6 cellular contexts compared by ENCODE assay signal in genomic region chr17:75105269-75106080, GRCh38. TPM values are rescaled to one million over a fixed set of nuclear protein-coding genes. Genes with fewer than 3 reads are reported as not detected.
DNase-seq lines count a peak whose midpoint lies in the region; ATAC-seq, FAIRE-seq and TF ChIP-seq lines count a peak whose summit lies in the region.

No MANE protein-coding gene starts in this region.

- H3K27me3 ChIP-seq in RWPE2 (ENCODE audit: insufficient read depth, poor library complexity, severe bottlenecking) (no peaks in the 10 kb centered on the region), left ventricle myocardium inferior (ENCODE audit: low read depth) (no peaks in the 10 kb centered on the region)

- POLR2A ChIA-PET in A549 (lab: Yijun Ruan, JAX): interaction anchor here (0.6 to 5.4 kb wide), 7 partner anchors 9 to 93 kb away, joined by 3 to 35 read pairs (median 4); partner anchors contain the start of genes KCTD2, MRPL58 and SLC16A5

- no peak overlapping the region for H3K4me2 ChIP-seq in A549

- H3K36me3 ChIP-seq in RWPE2 (ENCODE audit: low read depth) (peaks cover 3% of the 10 kb centered on the region), left ventricle myocardium inferior (peaks cover 3% of the 10 kb centered on the region)

- no peaks in the 10 kb centered on the region for H3K9me3 ChIP-seq in A549
- no peaks in the 10 kb centered on the region for H3K9me3 ChIP-seq in RWPE2 (ENCODE audit: severe bottlenecking)
- H3K9me3 ChIP-seq in left ventricle myocardium inferior (replicated peaks): no peaks in the 10 kb centered on the region

- intact Hi-C loops in left ventricle myocardium inferior (cut with micrococcal nuclease): no loop called here

- no peak for TF ChIP-seq EP300 in A549 (IDR thresholded peaks at IDR 0.05)

- H3K27ac ChIP-seq in A549 (0 out of 6 replicates have a peak overlapping the region, but pooled peaks of 1 of the 2 experiments have one; percentile 7), RWPE2 (ENCODE audit: poor library complexity, severe bottlenecking) (no peak overlapping the region), left ventricle myocardium inferior (replicated peaks) (no peak overlapping the region)

- TF ChIP-seq CTCF in A549 (IDR thresholded peaks at IDR 0.05) (peak; percentile 58), GM20000 (IDR thresholded peaks at IDR 0.05; ENCODE audit: extremely low read depth, missing control alignments) (peak; percentile 63), RWPE2 (IDR thresholded peaks at IDR 0.05; ENCODE audit: poor library complexity, severe bottlenecking) (peak; percentile 73), left ventricle myocardium inferior (IDR thresholded peaks at IDR 0.05; ENCODE audit: borderline replicate concordance) (peak; percentile 78)

- peak; percentile 28 for FAIRE-seq in A549 (lab: Jason Lieb, UNC)

- no peak for TF ChIP-seq POLR2A in A549 (IDR thresholded peaks at IDR 0.05; ENCODE audit: low read length)

- ATAC-seq in A549 (peak; percentile 76 to 79), RWPE2 (ENCODE audit: low read depth) (peak; percentile 75), HG03521 (IDR thresholded peaks at IDR 0.05; ENCODE audit: unreplicated experiment) (no peak), GM18519 (IDR thresholded peaks at IDR 0.05; ENCODE audit: low FRiP score, unreplicated experiment) (no peak)

- H3K4me1 ChIP-seq in A549 (peaks cover 18% of the 10 kb centered on the region), RWPE2 (ENCODE audit: insufficient read depth, poor library complexity, severe bottlenecking) (no peaks in the 10 kb centered on the region), left ventricle myocardium inferior (peaks cover 30% of the 10 kb centered on the region)

- TF ChIP-seq RAD21 in A549 (conservative IDR thresholded peaks at IDR 0.05 in 1 of 2, IDR thresholded peaks at IDR 0.05 in 1 of 2): peak; percentile 66 to 74

- no peak overlapping the region for H3K4me3 ChIP-seq in A549
- no peak overlapping the region for H3K4me3 ChIP-seq in RWPE2 (ENCODE audit: severe bottlenecking)
- H3K4me3 ChIP-seq in left ventricle myocardium inferior: no peak overlapping the region

- CTCF ChIA-PET in A549 (lab: Yijun Ruan, JAX): interaction anchor here (0.7 to 81.8 kb wide), 31 partner anchors 16 to 233 kb away, joined by 3 to 3429 read pairs (median 5); partner anchors contain the start of genes ARMC7, ATP5PD, KCTD2 and MRPL58

- 44% methylated on average over 15 of the region's 15 CpGs for WGBS in A549 (ENCODE audit: missing lambda C conversion rate)

- DNase-seq in A549 (ENCODE audit: low read depth in 1 of 2, low spot score in 1 of 2) (peak; percentile 84 to 90), GM20000 (ENCODE audit: low spot score) (peak; percentile 75), RWPE2 (ENCODE audit: low spot score) (no peak), left ventricle myocardium inferior (no peak)

TF ChIP-seq in A549, 52 proteins besides CTCF, POLR2A, EP300 and RAD21:
- TF ChIP-seq POLR2AphosphoS2 (conservative IDR thresholded peaks at IDR 0.05; ENCODE audit: low read length) (no peak), GATA3 (IDR thresholded peaks at IDR 0.05; ENCODE audit: borderline replicate concordance) (peak; percentile 54), SMC3 (IDR thresholded peaks at IDR 0.05) (peak; percentile 71), JUN (IDR thresholded peaks at IDR 0.05) (no peak), MAX (IDR thresholded peaks at IDR 0.05) (peak; percentile 52), PBX3 (IDR thresholded peaks at IDR 0.05) (peak; percentile 28; the same call in 1 of the 2 replicates), E2F6 (IDR thresholded peaks at IDR 0.05; ENCODE audit: borderline replicate concordance, low read depth) (peak; percentile 40; the same call in 1 of the 2 replicates)

RNA-seq across cellular contexts. Expression of gene ARMC7, which starts 4.3 kb away (rescaled TPM):
- polyA plus RNA-seq in A549 (2011; rRNA removed) (8.5 and 9.5 TPM in 2 replicates), A549 (2017; fragmentation: RNase III; extraction: RNeasy Plus Mini Kit Qiagen cat#74134 plus additional on column Dnase treatment) (11.3 to 13.1 TPM (median 12.6 TPM) in 3 replicates)
- polyA plus RNA-seq in A549 (2012; cell fraction: cytosol; rRNA removed): 11.0 and 13.2 TPM in 2 replicates
- polyA plus RNA-seq in A549 (2012; cell fraction: nucleus; rRNA removed): 16.6 and 18.3 TPM in 2 replicates
- polyA minus RNA-seq in A549 (2011; rRNA and poly(A)+ RNA removed): 14.3 and 15.2 TPM in 2 replicates
- 6.2 TPM for total RNA-seq in left ventricle myocardium inferior

RNA-seq across cellular contexts. Expression of gene SLC16A5, which starts 17.7 kb away (rescaled TPM):
- 19.0 and 20.1 TPM in 2 replicates for polyA plus RNA-seq in A549 (2011; rRNA removed)
- polyA plus RNA-seq in A549 (2012; cell fraction: cytosol; rRNA removed): 33.8 and 57.1 TPM in 2 replicates
- polyA plus RNA-seq in A549 (2012; cell fraction: nucleus; rRNA removed): 110 and 141 TPM in 2 replicates
- polyA plus RNA-seq in A549 (2017; fragmentation: RNase III; extraction: RNeasy Plus Mini Kit Qiagen cat#74134 plus additional on column Dnase treatment): 19.5 to 27.6 TPM (median 27.2 TPM) in 3 replicates
- 22.9 and 29.3 TPM in 2 replicates for polyA minus RNA-seq in A549 (2011; rRNA and poly(A)+ RNA removed)
- 8.4 TPM for total RNA-seq in left ventricle myocardium inferior

RNA-seq across cellular contexts. Expression of gene NT5C, which starts 26.1 kb away (rescaled TPM):
- polyA plus RNA-seq in A549 (2011; rRNA removed) (54.5 and 73.7 TPM in 2 replicates), A549 (2017; fragmentation: RNase III; extraction: RNeasy Plus Mini Kit Qiagen cat#74134 plus additional on column Dnase treatment) (83.8 to 92.2 TPM (median 91.4 TPM) in 3 replicates)
- 174 and 199 TPM in 2 replicates for polyA plus RNA-seq in A549 (2012; cell fraction: cytosol; rRNA removed)
- polyA plus RNA-seq in A549 (2012; cell fraction: nucleus; rRNA removed): 280 and 344 TPM in 2 replicates
- polyA minus RNA-seq in A549 (2011; rRNA and poly(A)+ RNA removed): 31.1 and 36.1 TPM in 2 replicates
- 25.9 TPM for total RNA-seq in left ventricle myocardium inferior

RNA-seq across cellular contexts. Expression of gene JPT1, which starts 48.8 kb away (rescaled TPM):
- polyA plus RNA-seq in A549 (2011; rRNA removed) (141 and 196 TPM in 2 replicates), A549 (2017; fragmentation: RNase III; extraction: RNeasy Plus Mini Kit Qiagen cat#74134 plus additional on column Dnase treatment) (623 to 739 TPM (median 629 TPM) in 3 replicates)
- 483 and 502 TPM in 2 replicates for polyA plus RNA-seq in A549 (2012; cell fraction: cytosol; rRNA removed)
- 360 and 387 TPM in 2 replicates for polyA plus RNA-seq in A549 (2012; cell fraction: nucleus; rRNA removed)
- 49.1 and 91.6 TPM in 2 replicates for polyA minus RNA-seq in A549 (2011; rRNA and poly(A)+ RNA removed)
- 13.8 TPM for total RNA-seq in left ventricle myocardium inferior

RNA-seq across cellular contexts. Expression of gene KCTD2, which starts 58.5 kb away (rescaled TPM):
- polyA plus RNA-seq in A549 (2011; rRNA removed) (31.3 and 34.1 TPM in 2 replicates), A549 (2017; fragmentation: RNase III; extraction: RNeasy Plus Mini Kit Qiagen cat#74134 plus additional on column Dnase treatment) (16.3 to 18.8 TPM (median 18.6 TPM) in 3 replicates)
- polyA plus RNA-seq in A549 (2012; cell fraction: cytosol; rRNA removed): 19.5 and 22.6 TPM in 2 replicates
- polyA plus RNA-seq in A549 (2012; cell fraction: nucleus; rRNA removed): 17.5 and 23.1 TPM in 2 replicates
- polyA minus RNA-seq in A549 (2011; rRNA and poly(A)+ RNA removed): 22.1 and 25.9 TPM in 2 replicates
- 23.1 TPM for total RNA-seq in left ventricle myocardium inferior

Comparison
In these comparisons a context has a peak if more than half of its experiments do, and no peak if none do; other contexts are left out.
1. ATAC-seq: peak in A549 (2 of 2) and RWPE2 (single experiment); none in HG03521 (single experiment) and GM18519 (single experiment).
2. DNase-seq: peak in A549 (2 of 2) and GM20000 (single experiment); none in RWPE2 (single experiment) and left ventricle myocardium inferior (single experiment).
3. Peak in every context shown above with its lines, with median percentiles within 50 percentile points of each other: CTCF ChIP-seq.